20 cellular contexts compared by ENCODE assay signal in the genomic region with DNA sequence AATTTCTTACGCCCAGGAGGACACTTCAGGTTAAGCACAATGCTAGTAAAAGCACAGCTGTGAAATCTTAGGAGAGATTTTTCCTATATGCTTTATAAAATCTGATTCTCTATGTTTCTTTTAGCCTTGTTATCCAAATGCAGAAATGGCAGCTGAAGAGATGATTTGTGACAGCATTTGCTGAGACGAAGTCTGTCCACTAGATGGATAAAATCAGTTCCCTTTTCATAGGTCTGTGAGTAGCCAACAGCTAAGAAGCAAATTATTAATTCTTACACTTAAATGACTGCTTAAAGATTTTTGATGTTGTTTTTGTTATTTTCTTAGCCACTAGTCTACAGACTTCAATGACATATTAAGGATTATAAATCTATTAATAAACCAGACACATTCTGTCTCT. TPM values are rescaled to one million over a fixed set of nuclear protein-coding genes. Genes with fewer than 3 reads are reported as not detected.
"Had no signal": no experiment of that assay in that cellular context is flagged by ENCODE, and none has a peak within 500 bp of the region (broad histone marks: within the 10 kb centered on the region; RNA-seq: fewer than 3 reads in every experiment).

No MANE protein-coding gene starts in this region.

- DNase-seq: activated CD4-positive, alpha-beta T cell treated with anti-CD3 and anti-CD28 coated beads, Interleukin-2, amount 10 ng/mL, durations not matched to agents 7 days and 5 days; activated CD8-positive, alpha-beta T cell treated with anti-CD3 and anti-CD28 coated beads for 36 hours; activated gamma-delta T cell; effector CD4-positive, alpha-beta T cell; heart left ventricle; left ventricle myocardium superior; mammary epithelial cell; ovary; psoas muscle; stimulated activated CD4-positive, alpha-beta T cell treated with anti-CD3 and anti-CD28 coated beads, Interleukin-12 subunit alpha, Interleukin-12 subunit beta, amount 100 ng/mL, for 4 hours; stimulated activated CD4-positive, alpha-beta T cell treated with anti-CD3 and anti-CD28 coated beads, Interleukin-4, amount 100 ng/mL, for 4 hours; stimulated activated naive CD8-positive, alpha-beta T cell treated with anti-CD3 and anti-CD28 coated beads, Interleukin-15, Interleukin-2, amounts not matched to agents 100 U/mL and 50 U/mL, for 24 hours; thyroid gland; upper lobe of right lung had no signal

- H3K4me1 ChIP-seq: breast epithelium, heart left ventricle, psoas muscle, right atrium auricular region, thyroid gland, upper lobe of right lung had no signal

- ATAC-seq: activated CD8-positive, alpha-beta T cell treated with anti-CD3 and anti-CD28 coated beads for 36 hours; heart left ventricle; left ventricle myocardium superior; psoas muscle; stimulated activated naive CD8-positive, alpha-beta T cell treated with anti-CD3 and anti-CD28 coated beads, Interleukin-15, Interleukin-2, amounts not matched to agents 100 U/mL and 50 U/mL, for 24 hours; upper lobe of right lung had no signal

- H3K36me3 ChIP-seq: breast epithelium, heart left ventricle, neutrophil, ovary, right atrium auricular region, thyroid gland, upper lobe of right lung had no signal

- H3K27me3 ChIP-seq: breast epithelium, heart left ventricle, neutrophil, ovary, right atrium auricular region, thyroid gland, upper lobe of right lung had no signal

- H3K9me3 ChIP-seq: breast epithelium, heart left ventricle, neutrophil, ovary, psoas muscle, right atrium auricular region, thyroid gland, upper lobe of right lung had no signal

- H3K4me3 ChIP-seq: breast epithelium, heart left ventricle, ovary, psoas muscle, right atrium auricular region, thyroid gland, upper lobe of right lung had no signal

- H3K27ac ChIP-seq: breast epithelium, heart left ventricle, neutrophil, ovary, psoas muscle, right atrium auricular region, thyroid gland, upper lobe of right lung had no signal

RNA-seq across cellular contexts. Expression of gene GPM6A, which starts 5.3 kb away (rescaled TPM):
- total RNA-seq: activated CD4-positive, alpha-beta T cell treated with anti-CD3 and anti-CD28 coated beads, Interleukin-2, amount 10 ng/mL, durations not matched to agents 7 days and 5 days; activated CD8-positive, alpha-beta T cell treated with anti-CD3 and anti-CD28 coated beads for 36 hours; activated T-helper 1 cell treated with anti-CD3 and anti-CD28 coated beads, Interleukin-12 subunit alpha, Interleukin-12 subunit beta, Interleukin-2, Interleukin-4 antibody, amounts not matched to agents 30 ng/mL and 10 ng/mL and 1 ng/mL, durations not matched to agents 14 hours and 24 hours and 36 hours; fibroblast of villous mesenchyme; mammary epithelial cell; T-helper 2 cell treated with Interferon-gamma antibody and Interleukin-4, amounts not matched to agents 100 ng/mL and 5 ng/mL, for 36 hours had no signal
- polyA plus RNA-seq: mammary epithelial cell had no signal
